Comparison of ENCODE assay signal across 1 cellular context in the genomic region with DNA sequence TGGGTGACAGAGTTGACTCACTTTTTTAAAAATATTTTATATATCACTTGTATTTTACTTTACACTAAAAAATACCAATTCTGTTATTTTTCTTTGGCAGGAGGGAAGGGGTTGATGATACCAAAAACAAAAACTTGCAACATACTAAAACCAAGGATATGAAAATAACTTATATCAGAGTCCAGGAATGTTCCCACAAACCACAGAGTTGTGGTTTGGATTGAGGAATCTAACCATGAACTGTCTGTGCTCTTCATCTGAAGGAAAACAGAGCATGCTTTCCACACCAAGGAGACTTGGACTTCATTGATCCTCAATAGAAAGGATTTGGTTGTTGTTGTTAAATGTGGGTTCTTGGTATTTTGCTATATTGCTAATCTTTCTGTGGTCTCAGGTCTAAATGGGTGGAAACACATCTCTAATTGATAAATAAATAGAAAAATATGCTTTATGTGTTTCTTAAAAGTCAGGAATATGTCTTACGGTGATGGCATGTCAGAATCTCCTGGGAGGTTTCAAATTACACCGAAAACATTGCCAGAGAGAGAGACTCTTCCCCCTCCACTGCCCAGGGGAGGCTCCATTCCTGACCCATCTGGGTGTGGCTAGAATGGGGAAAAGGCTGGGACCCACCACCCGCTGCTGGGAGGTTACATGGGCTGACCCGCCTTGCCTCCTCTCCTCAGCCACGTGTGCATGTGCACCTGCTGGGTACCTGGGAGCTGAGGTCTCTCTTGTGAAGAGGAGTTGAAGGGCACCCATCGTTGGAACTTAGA.
TF ChIP-seq lines count a peak whose summit lies in the region.

No MANE protein-coding gene starts in this region.

TF ChIP-seq in IMR-90, 13 proteins besides CTCF, POLR2A, EP300 and RAD21:
- TF ChIP-seq FOS (IDR thresholded peaks at IDR 0.05; ENCODE audit: low read depth, low read length), result no peak
- TF ChIP-seq CEBPB (IDR thresholded peaks at IDR 0.05; ENCODE audit: low read depth, low read length), result peak; percentile 92
